Comparison of ENCODE assay signal across 1 cellular context in genomic region chr9:92289708-92290390, GRCh38.
TF ChIP-seq lines count a peak whose summit lies in the region.

No MANE protein-coding gene starts in this region.

TF ChIP-seq in IMR-90, 13 proteins besides CTCF, POLR2A, EP300 and RAD21 (continued from another document):
- TF ChIP-seq USF2 (IDR thresholded peaks at IDR 0.05; ENCODE audit: low read depth, low read length), result no peak
- no peak for TF ChIP-seq FOS (IDR thresholded peaks at IDR 0.05; ENCODE audit: low read depth, low read length)
- no peak for TF ChIP-seq RCOR1 (IDR thresholded peaks at IDR 0.05; ENCODE audit: insufficient replicate concordance, low read length)
- TF ChIP-seq MAZ (IDR thresholded peaks at IDR 0.05; ENCODE audit: borderline replicate concordance, low read depth, low read length), result no peak
